In genomic region chr14:52553002-52553670, GRCh38 we compare ENCODE assay signal across 8 cellular contexts. TPM values are rescaled to one million over a fixed set of nuclear protein-coding genes. Genes with fewer than 3 reads are reported as not detected.
DNase-seq lines count a peak whose midpoint lies in the region; ATAC-seq and TF ChIP-seq lines count a peak whose summit lies in the region.

No MANE protein-coding gene starts in this region.

- no peak for TF ChIP-seq POLR2A in NB4 (IDR thresholded peaks at IDR 0.05; ENCODE audit: extremely low read depth, insufficient read length)

- ATAC-seq in stimulated activated memory B cell treated with anti-CD40 and anti-IgM and Interleukin-4, amounts not matched to agents 10 μg/mL and 1 μg/mL and 100 μg/mL, for 72 hours, result peak; percentile 50

- H3K4me3 ChIP-seq in HFF-Myc (replicated peaks; ENCODE audit: low read depth, low read length) (peak overlapping the region; percentile 82), NB4 (ENCODE audit: low read depth, low read length) (peak overlapping the region; percentile 54), duodenal mucosa (ENCODE audit: low read depth in 1 of 2, low read length in 2 of 2) (peak overlapping the region; percentile 80 to 82), mesodermal cell (ENCODE audit: extremely low read depth, insufficient read depth, low read length, poor library complexity, severe bottlenecking) (peak overlapping the region; percentile 84)

- H3K27me3 Mint-ChIP-seq in stimulated activated memory B cell treated with anti-CD40 and anti-IgM and Interleukin-4, amounts not matched to agents 10 μg/mL and 1 μg/mL and 100 μg/mL, for 72 hours, result peaks cover 8% of the 10 kb centered on the region

- peak overlapping the region; percentile 54 to 77 for H3K9ac ChIP-seq in duodenal mucosa (ENCODE audit: low read depth in 1 of 2, low read length in 2 of 2)

- no peaks in the 10 kb centered on the region for H3K27me3 ChIP-seq in duodenal mucosa (ENCODE audit: control insufficient read depth in 1 of 2, insufficient read depth in 2 of 2, low read length in 2 of 2)

- peak overlapping the region; percentile 95 for H3K4me3 Mint-ChIP-seq in stimulated activated memory B cell treated with anti-CD40 and anti-IgM and Interleukin-4, amounts not matched to agents 10 μg/mL and 1 μg/mL and 100 μg/mL, for 72 hours

- H3K4me1 ChIP-seq in duodenal mucosa (ENCODE audit: control insufficient read depth in 1 of 2, insufficient read depth in 2 of 2, low read length in 2 of 2) (peaks cover 21 to 23% of the 10 kb centered on the region in 2 donors), mesodermal cell (ENCODE audit: control insufficient read depth, insufficient read depth, low read length, poor library complexity, severe bottlenecking) (no peaks in the 10 kb centered on the region)

- H3K9me3 Mint-ChIP-seq in stimulated activated memory B cell treated with anti-CD40 and anti-IgM and Interleukin-4, amounts not matched to agents 10 μg/mL and 1 μg/mL and 100 μg/mL, for 72 hours, result no peaks in the 10 kb centered on the region

- WGBS in mesodermal cell (ENCODE audit: insufficient coverage in 2 of 2), 2 experiments, result 0% methylated on average over 42 to 52 of the region's 69 CpGs

- H3K9me3 ChIP-seq in duodenal mucosa (ENCODE audit: control insufficient read depth in 1 of 2, low read length in 2 of 2) (no peaks in the 10 kb centered on the region), mesodermal cell (ENCODE audit: control insufficient read depth, low read length) (no peaks in the 10 kb centered on the region)

- no peak for TF ChIP-seq CTCF in HFF-Myc (IDR thresholded peaks at IDR 0.05; ENCODE audit: low read depth, low read length, missing control alignments)
- no peak for TF ChIP-seq CTCF in NB4 (IDR thresholded peaks at IDR 0.05; ENCODE audit: low read depth, low read length)

- H3K4me1 Mint-ChIP-seq in stimulated activated memory B cell treated with anti-CD40 and anti-IgM and Interleukin-4, amounts not matched to agents 10 μg/mL and 1 μg/mL and 100 μg/mL, for 72 hours, result peaks cover 29% of the 10 kb centered on the region

- no peaks in the 10 kb centered on the region for H3K36me3 Mint-ChIP-seq in stimulated activated memory B cell treated with anti-CD40 and anti-IgM and Interleukin-4, amounts not matched to agents 10 μg/mL and 1 μg/mL and 100 μg/mL, for 72 hours

- H3K27ac Mint-ChIP-seq in stimulated activated memory B cell treated with anti-CD40 and anti-IgM and Interleukin-4, amounts not matched to agents 10 μg/mL and 1 μg/mL and 100 μg/mL, for 72 hours, result peak overlapping the region; percentile 91

- peak overlapping the region; percentile 47 for H3K27ac ChIP-seq in duodenal mucosa (ENCODE audit: low read depth, low read length)
- H3K27ac ChIP-seq in mesodermal cell (ENCODE audit: low read depth, low read length, severe bottlenecking), result peak overlapping the region; percentile 65

- H3K36me3 ChIP-seq in duodenal mucosa (ENCODE audit: control insufficient read depth in 1 of 2, insufficient read depth in 2 of 2, low read length in 2 of 2) (no peaks in the 10 kb centered on the region), mesodermal cell (ENCODE audit: control insufficient read depth, insufficient read depth, low read length) (peaks cover 3% of the 10 kb centered on the region)

- DNase-seq in GDM1 (lab: John Stamatoyannopoulos, UW), result peak; percentile 14
- no peak for DNase-seq in HFF-Myc (ENCODE audit: extremely low read depth, low read depth)
- peak; percentile 58 for DNase-seq in NB4 (ENCODE audit: low read depth)
- DNase-seq in activated CD4-positive, alpha-beta T cell treated with anti-CD3 and anti-CD28 coated beads for 24 hours (ENCODE audit: low read depth in 2 of 2), result peak; percentile 8 to 9
- DNase-seq in NCI-H128 (lab: John Stamatoyannopoulos, UW; ENCODE audit: unreplicated experiment), result no peak

RNA-seq across cellular contexts. Expression of gene GPR137C, which starts 0.5 kb away (rescaled TPM):
- 6.7 TPM for polyA plus RNA-seq in mesodermal cell (2013, experiment 1 of 2)
- 6.7 TPM for polyA plus RNA-seq in mesodermal cell (2013, experiment 2 of 2)

RNA-seq across cellular contexts. Expression of gene TXNDC16, which starts 0.8 kb away (rescaled TPM):
- 11.1 TPM for polyA plus RNA-seq in mesodermal cell (2013, experiment 1 of 2)
- 11.5 TPM for polyA plus RNA-seq in mesodermal cell (2013, experiment 2 of 2)

Comparison
In these comparisons a context has a peak if more than half of its experiments do, and no peak if none do; other contexts are left out.
1. DNase-seq: peak in GDM1 (single experiment), NB4 (single experiment) and activated CD4-positive, alpha-beta T cell treated with anti-CD3 and anti-CD28 coated beads for 24 hours (2 of 2); none in HFF-Myc (single experiment) and NCI-H128 (single experiment).
2. Peak in every context shown above with its lines, with median percentiles within 50 percentile points of each other: H3K4me3 ChIP-seq.